ENCODE assay signal across 25 cellular contexts in the genomic region with DNA sequence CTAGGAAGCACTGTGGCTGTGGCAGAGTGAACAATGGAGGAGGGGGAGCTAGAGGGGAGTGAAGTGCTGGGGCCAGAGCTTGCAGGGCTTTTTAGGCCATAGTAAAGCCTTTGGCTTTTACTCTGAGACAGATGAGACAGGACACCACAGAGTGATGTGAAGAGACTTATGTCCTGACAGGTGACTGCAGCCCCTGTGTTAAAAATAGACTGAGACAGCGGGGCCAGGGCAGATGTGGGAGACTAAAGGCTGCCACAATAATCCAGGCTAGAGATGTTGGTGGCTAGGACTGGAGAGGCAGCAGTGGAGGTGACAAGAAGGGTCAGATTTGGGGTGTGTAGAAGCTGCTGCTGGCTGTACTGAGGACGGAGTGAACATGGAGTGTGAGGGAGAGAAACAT. TPM values are rescaled to one million over a fixed set of nuclear protein-coding genes. Genes with fewer than 3 reads are reported as not detected.
A peak's percentile ranks its signal among the peaks of the same experiment; 100 is the strongest.
DNase-seq lines count a peak whose midpoint lies in the region; ATAC-seq and TF ChIP-seq lines count a peak whose summit lies in the region.
"Had no signal": no experiment of that assay in that cellular context is flagged by ENCODE, and none has a peak within 500 bp of the region (broad histone marks: within the 10 kb centered on the region; RNA-seq: fewer than 3 reads in every experiment).

No MANE protein-coding gene starts in this region.

- H2AFZ ChIP-seq in neuronal stem cell (ENCODE audit: low read length) (peak overlapping the region; percentile 49), SK-N-SH (ENCODE audit: low read depth) (no peak overlapping the region)
- H2AFZ ChIP-seq: GM23338 had no signal

- H3K9me3 ChIP-seq in neuronal stem cell (replicated peaks in 1 of 2; ENCODE audit: control insufficient read depth in 2 of 2, insufficient read depth in 1 of 2, low read depth in 1 of 2, low read length in 2 of 2) (no peaks in the 10 kb centered on the region), SK-N-SH (no peaks in the 10 kb centered on the region)
- H3K9me3 ChIP-seq: HAP-1, SJSA1 had no signal

- CTCF ChIA-PET in SK-N-SH (lab: Yijun Ruan, JAX), result interaction anchor here (0.9 to 27.2 kb wide), 5 partner anchors 29 to 157 kb away, joined by 3 to 517 read pairs (median 8); a partner anchor contains a TSS

- H3K27ac Mint-ChIP-seq in activated naive CD8-positive, alpha-beta T cell treated with anti-CD3 and anti-CD28 coated beads, Interleukin-2, amount 10 ng/mL, durations not matched to agents 7 days and 5 days, result peak overlapping the region; percentile 30
- H3K27ac Mint-ChIP-seq in activated naive CD8-positive, alpha-beta T cell treated with anti-CD3 and anti-CD28 coated beads for 36 hours, result no peak overlapping the region
- H3K27ac Mint-ChIP-seq in chondrocyte (ENCODE audit: unreplicated experiment), result no peak overlapping the region
- peak overlapping the region; percentile 5 for H3K27ac Mint-ChIP-seq in stimulated activated memory B cell treated with anti-CD40 and anti-IgM and Interleukin-4, amounts not matched to agents 10 μg/mL and 1 μg/mL and 100 μg/mL, for 72 hours
- H3K27ac Mint-ChIP-seq: GM23338 had no signal

- TF ChIP-seq RAD21 in SK-N-SH (IDR thresholded peaks at IDR 0.05; ENCODE audit: low read length), result no peak

- no peaks in the 10 kb centered on the region for H3K36me3 ChIP-seq in neuronal stem cell (replicated peaks in 1 of 2; ENCODE audit: control insufficient read depth in 2 of 2, insufficient read depth in 2 of 2, low read length in 2 of 2)
- no peaks in the 10 kb centered on the region for H3K36me3 ChIP-seq in SK-N-SH (replicated peaks in 1 of 2; ENCODE audit: control insufficient read depth in 1 of 2, insufficient read depth in 2 of 2, low read length in 1 of 2)
- H3K36me3 ChIP-seq: SJSA1 had no signal

- H2AK5ac ChIP-seq in neuronal stem cell (ENCODE audit: low read depth, low read length), result no peak overlapping the region

- H3K14ac ChIP-seq in neuronal stem cell (ENCODE audit: low read length), result no peak overlapping the region

- no peak overlapping the region for H3K4me3 ChIP-seq in neuronal stem cell (ENCODE audit: low read length in 2 of 2)
- H3K4me3 ChIP-seq in SK-N-SH (ENCODE audit: low read depth in 2 of 2, low read length in 1 of 2), result no peak overlapping the region
- H3K4me3 ChIP-seq: GM23338, HAP-1, SJSA1 had no signal

- WGBS in neuronal stem cell (ENCODE audit: extremely low coverage in 2 of 2, insufficient read length in 2 of 2, insufficient replicate concordance in 1 of 2), 2 donors, result no CpG with 5 or more reads among the region's 2 CpGs
- WGBS in SK-N-SH (ENCODE audit: low lambda C conversion rate), result 91% methylated on average over 2 of the region's 2 CpGs

- H3K4me3 Mint-ChIP-seq in activated naive CD8-positive, alpha-beta T cell treated with anti-CD3 and anti-CD28 coated beads, Interleukin-2, amount 10 ng/mL, durations not matched to agents 7 days and 5 days, result no peak overlapping the region
- H3K4me3 Mint-ChIP-seq in activated naive CD8-positive, alpha-beta T cell treated with anti-CD3 and anti-CD28 coated beads for 36 hours, result no peak overlapping the region
- no peak overlapping the region for H3K4me3 Mint-ChIP-seq in chondrocyte (ENCODE audit: unreplicated experiment)
- H3K4me3 Mint-ChIP-seq in stimulated activated memory B cell treated with anti-CD40 and anti-IgM and Interleukin-4, amounts not matched to agents 10 μg/mL and 1 μg/mL and 100 μg/mL, for 72 hours, result no peak overlapping the region
- H3K4me3 Mint-ChIP-seq: GM23338 had no signal

- H4K8ac ChIP-seq in neuronal stem cell (ENCODE audit: low read depth, low read length), result no peak overlapping the region

- no peak overlapping the region for H2BK12ac ChIP-seq in neuronal stem cell (ENCODE audit: low read length)

- no peaks in the 10 kb centered on the region for H3K79me2 ChIP-seq in SK-N-SH (ENCODE audit: insufficient read depth)

- H3K27me3 ChIP-seq in neuronal stem cell (ENCODE audit: control insufficient read depth in 3 of 3, insufficient read depth in 3 of 3, low read depth in 1 of 3, low read length in 3 of 3), result peaks cover 0 to 5% (median 0%) of the 10 kb centered on the region in 3 experiments
- peaks cover 4% of the 10 kb centered on the region; the same call in 1 of the 2 replicates for H3K27me3 ChIP-seq in SK-N-SH (ENCODE audit: insufficient read depth)

- TF ChIP-seq CTCF in chondrocyte (IDR thresholded peaks at IDR 0.05) (no peak), SK-N-SH (IDR thresholded peaks at IDR 0.05) (no peak)

- no peak overlapping the region for H2BK120ac ChIP-seq in neuronal stem cell (ENCODE audit: low read depth, low read length)

- peaks cover 2% of the 10 kb centered on the region for H3F3A ChIP-seq in SK-N-SH (replicated peaks; ENCODE audit: insufficient read depth)

- no peak overlapping the region for H4K91ac ChIP-seq in neuronal stem cell (ENCODE audit: low read depth, low read length, poor library complexity)

- H3K23ac ChIP-seq in neuronal stem cell (ENCODE audit: low read depth, low read length, poor library complexity), result no peak overlapping the region

- no peak for TF ChIP-seq EP300 in SK-N-SH (IDR thresholded peaks at IDR 0.05; ENCODE audit: borderline replicate concordance in 1 of 2, low read depth in 1 of 2, low read length in 1 of 2)

- DNase-seq in activated naive CD8-positive, alpha-beta T cell treated with anti-CD3 and anti-CD28 coated beads, Interleukin-2, amount 10 ng/mL, durations not matched to agents 7 days and 5 days, result no peak
- DNase-seq in activated naive CD8-positive, alpha-beta T cell treated with anti-CD3 and anti-CD28 coated beads for 36 hours, result no peak
- DNase-seq in chondrocyte (ENCODE audit: low spot score) (peak; percentile 36), neuronal stem cell (ENCODE audit: low spot score) (no peak), SK-N-SH (no peak)
- DNase-seq in activated CD4-positive, CD25-positive, alpha-beta regulatory T cell treated with anti-CD3 and anti-CD28 coated beads, Interleukin-2, amount 50 U/mL, for 72 hours, result no peak
- DNase-seq: 8988T, C1 segment of cervical spinal cord, DMS53, GDM1, Karpas-422, MV-4-11, NCI-H1105 treated with DMSO at 0.1 percent for 48 hours, NCI-H2029 treated with DMSO at 0.1 percent for 48 hours, NCI-H2171, NCI-H345, NCI-H524 treated with DMSO at 0.1 percent for 48 hours, NCI-H82, OCI-M1 had no signal

- H3K9ac ChIP-seq in neuronal stem cell (ENCODE audit: low read depth, low read length, poor library complexity) (no peak overlapping the region), SK-N-SH (no peak overlapping the region)

- no peak overlapping the region for H3K18ac ChIP-seq in neuronal stem cell (ENCODE audit: low read length)

- no peak for ATAC-seq in activated naive CD8-positive, alpha-beta T cell treated with anti-CD3 and anti-CD28 coated beads, Interleukin-2, amount 10 ng/mL, durations not matched to agents 7 days and 5 days (ENCODE audit: low read depth)
- ATAC-seq in stimulated activated memory B cell treated with anti-CD40 and anti-IgM and Interleukin-4, amounts not matched to agents 10 μg/mL and 1 μg/mL and 100 μg/mL, for 72 hours, result no peak
- no peak for ATAC-seq in esophagus mucosa
- ATAC-seq: GM23338 had no signal

- no peaks in the 10 kb centered on the region for H3K9me2 ChIP-seq in SK-N-SH

- H4K20me1 ChIP-seq in SK-N-SH (ENCODE audit: insufficient read depth), result no peaks in the 10 kb centered on the region

- H3K4ac ChIP-seq in neuronal stem cell (ENCODE audit: low read length), result no peak overlapping the region

- no peak overlapping the region for H2BK5ac ChIP-seq in neuronal stem cell (ENCODE audit: low read length)

- H3K27me3 Mint-ChIP-seq in activated naive CD8-positive, alpha-beta T cell treated with anti-CD3 and anti-CD28 coated beads, Interleukin-2, amount 10 ng/mL, durations not matched to agents 7 days and 5 days, result peaks cover 7% of the 10 kb centered on the region
- H3K27me3 Mint-ChIP-seq in activated naive CD8-positive, alpha-beta T cell treated with anti-CD3 and anti-CD28 coated beads for 36 hours, result no peaks in the 10 kb centered on the region
- peaks cover 6% of the 10 kb centered on the region for H3K27me3 Mint-ChIP-seq in chondrocyte (ENCODE audit: low read depth)
- peaks cover 3% of the 10 kb centered on the region for H3K27me3 Mint-ChIP-seq in stimulated activated memory B cell treated with anti-CD40 and anti-IgM and Interleukin-4, amounts not matched to agents 10 μg/mL and 1 μg/mL and 100 μg/mL, for 72 hours

- no peak overlapping the region for H2BK15ac ChIP-seq in neuronal stem cell (ENCODE audit: low read length)

- peaks cover 8% of the 10 kb centered on the region for H3K36me3 Mint-ChIP-seq in activated naive CD8-positive, alpha-beta T cell treated with anti-CD3 and anti-CD28 coated beads, Interleukin-2, amount 10 ng/mL, durations not matched to agents 7 days and 5 days
- H3K36me3 Mint-ChIP-seq in activated naive CD8-positive, alpha-beta T cell treated with anti-CD3 and anti-CD28 coated beads for 36 hours, result peaks cover 50% of the 10 kb centered on the region
- peaks cover 4% of the 10 kb centered on the region for H3K36me3 Mint-ChIP-seq in chondrocyte (ENCODE audit: low read depth)
- H3K36me3 Mint-ChIP-seq in stimulated activated memory B cell treated with anti-CD40 and anti-IgM and Interleukin-4, amounts not matched to agents 10 μg/mL and 1 μg/mL and 100 μg/mL, for 72 hours, result peaks cover 14% of the 10 kb centered on the region

- H3K9me3 Mint-ChIP-seq in activated naive CD8-positive, alpha-beta T cell treated with anti-CD3 and anti-CD28 coated beads, Interleukin-2, amount 10 ng/mL, durations not matched to agents 7 days and 5 days, result no peaks in the 10 kb centered on the region
- H3K9me3 Mint-ChIP-seq in activated naive CD8-positive, alpha-beta T cell treated with anti-CD3 and anti-CD28 coated beads for 36 hours, result no peaks in the 10 kb centered on the region
- no peaks in the 10 kb centered on the region for H3K9me3 Mint-ChIP-seq in chondrocyte (ENCODE audit: low read depth)
- H3K9me3 Mint-ChIP-seq in stimulated activated memory B cell treated with anti-CD40 and anti-IgM and Interleukin-4, amounts not matched to agents 10 μg/mL and 1 μg/mL and 100 μg/mL, for 72 hours, result no peaks in the 10 kb centered on the region
- H3K9me3 Mint-ChIP-seq: GM23338 had no signal

- peaks cover 3% of the 10 kb centered on the region for H3K4me1 Mint-ChIP-seq in activated naive CD8-positive, alpha-beta T cell treated with anti-CD3 and anti-CD28 coated beads, Interleukin-2, amount 10 ng/mL, durations not matched to agents 7 days and 5 days
- peaks cover 2% of the 10 kb centered on the region for H3K4me1 Mint-ChIP-seq in activated naive CD8-positive, alpha-beta T cell treated with anti-CD3 and anti-CD28 coated beads for 36 hours
- peaks cover 4% of the 10 kb centered on the region for H3K4me1 Mint-ChIP-seq in chondrocyte (ENCODE audit: low read depth)
- peaks cover 17% of the 10 kb centered on the region for H3K4me1 Mint-ChIP-seq in stimulated activated memory B cell treated with anti-CD40 and anti-IgM and Interleukin-4, amounts not matched to agents 10 μg/mL and 1 μg/mL and 100 μg/mL, for 72 hours

- POLR2A ChIA-PET in activated naive CD8-positive, alpha-beta T cell treated with anti-CD3 and anti-CD28 coated beads, Interleukin-2, amount 10 ng/mL, durations not matched to agents 7 days and 5 days (lab: Charles Lee), result no interaction called here
- POLR2A ChIA-PET in SK-N-SH (lab: Yijun Ruan, JAX), result no interaction called here

- H3K27ac ChIP-seq in neuronal stem cell (replicated peaks; ENCODE audit: low read length), result no peak overlapping the region
- no peak overlapping the region for H3K27ac ChIP-seq in SK-N-SH (ENCODE audit: low read depth in 2 of 2, low read length in 1 of 2)
- H3K27ac ChIP-seq: SJSA1 had no signal

- H3K4me2 ChIP-seq in neuronal stem cell (ENCODE audit: insufficient read depth, low read length, poor library complexity, severe bottlenecking) (no peak overlapping the region), SK-N-SH (no peak overlapping the region)
- H3K4me2 ChIP-seq: GM23338 had no signal

- H3K79me1 ChIP-seq in neuronal stem cell (ENCODE audit: low read depth, low read length), result no peaks in the 10 kb centered on the region

- H3K4me1 ChIP-seq in neuronal stem cell (ENCODE audit: control insufficient read depth in 2 of 2, insufficient read depth in 1 of 2, low read depth in 1 of 2, low read length in 2 of 2) (peaks cover 7 to 18% of the 10 kb centered on the region in 2 donors), SK-N-SH (ENCODE audit: control insufficient read depth in 1 of 2, insufficient read depth in 2 of 2, low read depth in 1 of 2, low read length in 1 of 2) (peaks cover 4 to 6% of the 10 kb centered on the region in 2 experiments; a peak in 2 of 4 replicates)
- H3K4me1 ChIP-seq: HAP-1, SJSA1 had no signal

RNA-seq across cellular contexts. Expression of a gene that starts 27.6 kb away (rescaled TPM):
- 10 to 100 TPM; 28.2 to 28.8 TPM for total RNA-seq in activated naive CD8-positive, alpha-beta T cell treated with anti-CD3 and anti-CD28 coated beads, Interleukin-2, amount 10 ng/mL, durations not matched to agents 7 days and 5 days
- 10 to 100 TPM; 36.8 to 37.1 TPM for total RNA-seq in activated naive CD8-positive, alpha-beta T cell treated with anti-CD3 and anti-CD28 coated beads for 36 hours
- total RNA-seq in chondrocyte (5.2 to 5.6 TPM (median 5.3 TPM) in 3 replicates), esophagus mucosa (1.00 TPM)
- 0.63 TPM for polyA plus RNA-seq in neuronal stem cell (2013, experiment 1 of 2)
- polyA plus RNA-seq in neuronal stem cell (2013, experiment 2 of 2), result 0.73 TPM
- 3.7 and 4.4 TPM in 2 replicates for polyA plus RNA-seq in SK-N-SH (2012; rRNA removed)
- 1.7 and 3.2 TPM in 2 replicates for polyA plus RNA-seq in SK-N-SH (2012; cell fraction: cytosol; rRNA removed)
- polyA plus RNA-seq in SK-N-SH (2012; cell fraction: nucleus; rRNA removed), result 11.4 and 13.9 TPM in 2 replicates

RNA-seq across cellular contexts. Expression of a gene that starts 27.6 kb away (rescaled TPM):
- 1 to 10 TPM in 1 of 2 experiments, under 1 TPM in 1; 0.96 to 1.6 TPM for total RNA-seq in activated naive CD8-positive, alpha-beta T cell treated with anti-CD3 and anti-CD28 coated beads, Interleukin-2, amount 10 ng/mL, durations not matched to agents 7 days and 5 days
- total RNA-seq in activated naive CD8-positive, alpha-beta T cell treated with anti-CD3 and anti-CD28 coated beads for 36 hours, result under 1 TPM; 0.43 to 0.44 TPM
- 0.31 to 0.57 TPM in 2 of 3 replicates, not detected in the other for total RNA-seq in chondrocyte
- polyA plus RNA-seq in neuronal stem cell (2013, experiment 1 of 2), result 6.6 TPM
- 6.8 TPM for polyA plus RNA-seq in neuronal stem cell (2013, experiment 2 of 2)
- total RNA-seq in esophagus mucosa, result 0.56 TPM
- polyA plus RNA-seq in SK-N-SH (2012; rRNA removed), result 0.08 and 0.30 TPM in 2 replicates
- 0.13 and 0.39 TPM in 2 replicates for polyA plus RNA-seq in SK-N-SH (2012; cell fraction: cytosol; rRNA removed)
- 0.26 and 0.65 TPM in 2 replicates for polyA plus RNA-seq in SK-N-SH (2012; cell fraction: nucleus; rRNA removed)
- total RNA-seq: SJSA1 had no signal

RNA-seq across cellular contexts. Expression of a gene that starts 42.6 kb away (rescaled TPM):
- 10 to 100 TPM; 44.0 to 48.1 TPM for total RNA-seq in activated naive CD8-positive, alpha-beta T cell treated with anti-CD3 and anti-CD28 coated beads, Interleukin-2, amount 10 ng/mL, durations not matched to agents 7 days and 5 days
- 100 to 1,000 TPM; 134 to 137 TPM for total RNA-seq in activated naive CD8-positive, alpha-beta T cell treated with anti-CD3 and anti-CD28 coated beads for 36 hours
- total RNA-seq in chondrocyte (37.5 to 61.6 TPM (median 43.2 TPM) in 3 replicates), esophagus mucosa (43.6 TPM)
- polyA plus RNA-seq in neuronal stem cell (2013, experiment 1 of 2), result 61.5 TPM
- 58.6 TPM for polyA plus RNA-seq in neuronal stem cell (2013, experiment 2 of 2)
- polyA plus RNA-seq in SK-N-SH (2012; rRNA removed), result 179 and 189 TPM in 2 replicates
- 164 and 176 TPM in 2 replicates for polyA plus RNA-seq in SK-N-SH (2012; cell fraction: cytosol; rRNA removed)
- 53.8 and 76.0 TPM in 2 replicates for polyA plus RNA-seq in SK-N-SH (2012; cell fraction: nucleus; rRNA removed)

RNA-seq across cellular contexts. Expression of a gene that starts 49.5 kb away (rescaled TPM):
- not detected for total RNA-seq in activated naive CD8-positive, alpha-beta T cell treated with anti-CD3 and anti-CD28 coated beads, Interleukin-2, amount 10 ng/mL, durations not matched to agents 7 days and 5 days
- not detected for total RNA-seq in activated naive CD8-positive, alpha-beta T cell treated with anti-CD3 and anti-CD28 coated beads for 36 hours
- not detected in 3 replicates for total RNA-seq in chondrocyte
- 0.26 TPM for polyA plus RNA-seq in neuronal stem cell (2013, experiment 1 of 2)
- 0.18 TPM for polyA plus RNA-seq in neuronal stem cell (2013, experiment 2 of 2)
- total RNA-seq in esophagus mucosa, result not detected
- not detected in 2 replicates for polyA plus RNA-seq in SK-N-SH (2012; rRNA removed)
- polyA plus RNA-seq in SK-N-SH (2012; cell fraction: cytosol; rRNA removed), result not detected in 2 replicates
- not detected in 2 replicates for polyA plus RNA-seq in SK-N-SH (2012; cell fraction: nucleus; rRNA removed)
- total RNA-seq: M059J, SJSA1 had no signal

Comparison
In these comparisons a context has a peak if more than half of its experiments do, and no peak if none do; other contexts are left out.
1. H3K27ac Mint-ChIP-seq: peak in activated naive CD8-positive, alpha-beta T cell treated with anti-CD3 and anti-CD28 coated beads, Interleukin-2, amount 10 ng/mL, durations not matched to agents 7 days and 5 days (single experiment) and stimulated activated memory B cell treated with anti-CD40 and anti-IgM and Interleukin-4, amounts not matched to agents 10 μg/mL and 1 μg/mL and 100 μg/mL, for 72 hours (single experiment); none in activated naive CD8-positive, alpha-beta T cell treated with anti-CD3 and anti-CD28 coated beads for 36 hours (single experiment) and chondrocyte (single experiment).